In the genomic region with DNA sequence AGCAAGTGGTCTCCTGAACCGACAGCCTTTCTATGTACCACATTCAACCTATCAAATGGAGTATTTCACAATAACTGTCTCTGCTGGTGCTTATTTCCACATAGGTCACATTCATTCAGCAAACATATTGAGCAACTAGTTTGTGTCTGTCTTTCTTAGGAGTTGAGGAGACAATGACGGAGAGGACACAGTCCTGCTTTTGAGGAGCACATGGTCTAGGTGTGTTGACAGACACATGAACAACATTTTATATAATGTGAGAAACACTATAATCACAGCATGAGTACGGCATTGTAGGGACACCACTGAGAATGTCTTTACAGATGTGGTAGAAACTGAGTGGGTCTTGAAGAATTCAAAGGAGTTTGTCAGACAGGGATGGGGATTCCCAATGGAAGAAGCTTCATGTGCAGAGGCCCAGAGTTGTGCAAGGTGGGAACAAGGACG, we compare ENCODE assay signal across 10 cellular contexts. TPM values are rescaled to one million over a fixed set of nuclear protein-coding genes. Genes with fewer than 3 reads are reported as not detected.
DNase-seq lines count a peak whose midpoint lies in the region; ATAC-seq and TF ChIP-seq lines count a peak whose summit lies in the region.
"Had no signal": no experiment of that assay in that cellular context is flagged by ENCODE, and none has a peak within 500 bp of the region (broad histone marks: within the 10 kb centered on the region; RNA-seq: fewer than 3 reads in every experiment).

No MANE protein-coding gene starts in this region.

- no peaks in the 10 kb centered on the region for H3K36me3 Mint-ChIP-seq in activated T-cell treated with anti-CD3 and anti-CD28 coated beads, Interleukin-2, amount 50 U/mL, for 4 hours (ENCODE audit: insufficient read depth)

- peak; percentile 57 to 66 for ATAC-seq in activated T-cell treated with anti-CD3 and anti-CD28 coated beads, Interleukin-2, amount 50 U/mL, for 4 hours
- ATAC-seq in stimulated activated naive CD8-positive, alpha-beta T cell treated with anti-CD3 and anti-CD28 coated beads, Interleukin-15, Interleukin-2, amounts not matched to agents 100 U/mL and 50 U/mL, for 24 hours: peak; percentile 21
- no peak for ATAC-seq in HG03460 (IDR thresholded peaks at IDR 0.05; ENCODE audit: unreplicated experiment)
- no peak for ATAC-seq in HG03139 (IDR thresholded peaks at IDR 0.05; ENCODE audit: unreplicated experiment)
- no peak for ATAC-seq in GM18505 (IDR thresholded peaks at IDR 0.05; ENCODE audit: unreplicated experiment)

- peaks cover 13% of the 10 kb centered on the region for H3K4me1 Mint-ChIP-seq in activated T-cell treated with anti-CD3 and anti-CD28 coated beads, Interleukin-2, amount 50 U/mL, for 4 hours (ENCODE audit: low read depth)

- DNase-seq in activated T-cell treated with anti-CD3 and anti-CD28 coated beads, Interleukin-2, amount 50 U/mL, for 4 hours: no peak
- DNase-seq in activated T-cell treated with anti-CD3 and anti-CD28 coated beads for 4 hours (no peak), SKM-1 (lab: John Stamatoyannopoulos, UW; ENCODE audit: unreplicated experiment) (peak; percentile 47), fibroblast of mammary gland (ENCODE audit: low read depth) (peak; percentile 89)
- DNase-seq in stimulated activated naive CD8-positive, alpha-beta T cell treated with anti-CD3 and anti-CD28 coated beads, Interleukin-15, Interleukin-2, amounts not matched to agents 100 U/mL and 50 U/mL, for 24 hours: no peak
- DNase-seq: activated CD8-positive, alpha-beta memory T cell treated with anti-CD3 and anti-CD28 coated beads for 24 hours; NCI-H1105 had no signal

- no peak for TF ChIP-seq POLR2A in GM18505 (IDR thresholded peaks at IDR 0.05; ENCODE audit: borderline replicate concordance, extremely low read depth, insufficient read depth, insufficient read length)

- no peak for TF ChIP-seq CTCF in fibroblast of mammary gland (conservative IDR thresholded peaks at IDR 0.05; ENCODE audit: control insufficient read depth, insufficient read depth, low read depth, low read length)

- no peaks in the 10 kb centered on the region for H3K9me3 Mint-ChIP-seq in activated T-cell treated with anti-CD3 and anti-CD28 coated beads, Interleukin-2, amount 50 U/mL, for 4 hours

- H3K27me3 Mint-ChIP-seq in activated T-cell treated with anti-CD3 and anti-CD28 coated beads, Interleukin-2, amount 50 U/mL, for 4 hours (ENCODE audit: low read depth): no peaks in the 10 kb centered on the region

- no peak overlapping the region for H3K4me3 ChIP-seq in fibroblast of mammary gland (ENCODE audit: control insufficient read depth, low read depth, low read length)

- H3K4me3 Mint-ChIP-seq in activated T-cell treated with anti-CD3 and anti-CD28 coated beads, Interleukin-2, amount 50 U/mL, for 4 hours: no peak overlapping the region

RNA-seq across cellular contexts. Expression of a gene that starts 28.5 kb away (rescaled TPM):
- 10 to 100 TPM; 47.8 to 64.3 (median 61.2) TPM for total RNA-seq in activated T-cell treated with anti-CD3 and anti-CD28 coated beads, Interleukin-2, amount 50 U/mL, for 4 hours

RNA-seq across cellular contexts. Expression of a gene that starts 33.4 kb away (rescaled TPM):
- total RNA-seq in activated T-cell treated with anti-CD3 and anti-CD28 coated beads, Interleukin-2, amount 50 U/mL, for 4 hours: 10 to 100 TPM; 23.6 to 24.6 (median 23.8) TPM

Comparison
In these comparisons a context has a peak if more than half of its experiments do, and no peak if none do; other contexts are left out.
1. ATAC-seq: peak in activated T-cell treated with anti-CD3 and anti-CD28 coated beads, Interleukin-2, amount 50 U/mL, for 4 hours (2 of 2) and stimulated activated naive CD8-positive, alpha-beta T cell treated with anti-CD3 and anti-CD28 coated beads, Interleukin-15, Interleukin-2, amounts not matched to agents 100 U/mL and 50 U/mL, for 24 hours (single experiment); none in HG03460 (single experiment), HG03139 (single experiment) and GM18505 (single experiment).
2. DNase-seq: peak in SKM-1 (single experiment) and fibroblast of mammary gland (single experiment); none in activated T-cell treated with anti-CD3 and anti-CD28 coated beads, Interleukin-2, amount 50 U/mL, for 4 hours (single experiment), activated T-cell treated with anti-CD3 and anti-CD28 coated beads for 4 hours (single experiment) and stimulated activated naive CD8-positive, alpha-beta T cell treated with anti-CD3 and anti-CD28 coated beads, Interleukin-15, Interleukin-2, amounts not matched to agents 100 U/mL and 50 U/mL, for 24 hours (single experiment).